Comparison of ENCODE assay signal across 13 cellular contexts in the genomic region with DNA sequence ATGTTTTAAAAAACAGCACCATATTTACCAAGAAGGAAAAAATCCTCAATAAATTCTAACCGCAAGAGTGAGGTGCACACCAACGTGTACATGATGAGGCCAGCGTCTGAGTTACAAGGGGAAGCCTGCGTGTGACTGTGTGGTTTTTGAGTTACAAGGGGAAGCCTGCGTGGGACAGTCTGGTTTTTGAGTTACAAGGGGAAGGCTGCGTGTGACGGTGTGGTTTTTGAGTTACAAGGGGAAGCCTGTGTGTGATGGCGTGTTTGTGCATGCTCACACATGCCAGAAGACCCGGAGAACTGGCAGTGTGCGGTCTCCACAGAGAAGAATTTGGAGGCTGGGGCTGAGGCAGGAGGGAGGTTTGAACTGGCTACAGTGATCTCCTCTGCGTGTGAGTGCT.
"Had no signal": no experiment of that assay in that cellular context is flagged by ENCODE, and none has a peak within 500 bp of the region (broad histone marks: within the 10 kb centered on the region; RNA-seq: fewer than 3 reads in every experiment).

No MANE protein-coding gene starts in this region.

- H3K4me1 ChIP-seq: adrenal gland, gastroesophageal sphincter, parathyroid adenoma had no signal

- DNase-seq: activated naive CD4-positive, alpha-beta T cell treated with anti-CD3 and anti-CD28 coated beads, Interleukin-2, amount 10 ng/mL, durations not matched to agents 7 days and 5 days; adrenal gland; central memory CD4-positive, alpha-beta T cell; effector memory CD4-positive, alpha-beta T cell; hippocampal formation; kidney glomerular epithelial cell; stimulated activated CD4-positive, alpha-beta T cell treated with anti-CD3 and anti-CD28 coated beads, Interleukin-4, amount 100 ng/mL, for 24 hours; transverse colon had no signal

- H3K9me3 ChIP-seq: adrenal gland had no signal

- H3K27ac Mint-ChIP-seq: activated naive CD4-positive, alpha-beta T cell treated with anti-CD3 and anti-CD28 coated beads, Interleukin-2, amount 10 ng/mL, durations not matched to agents 7 days and 5 days; activated T-helper 17 cell treated with anti-CD3 and anti-CD28 coated beads, Interleukin-2, amount 50 U/mL, for 72 hours; T-helper 2 cell treated with Interferon-gamma antibody and Interleukin-4, amounts not matched to agents 5 μg/mL and 100 μg/mL, for 36 hours had no signal

- H3K36me3 Mint-ChIP-seq: activated naive CD4-positive, alpha-beta T cell treated with anti-CD3 and anti-CD28 coated beads, Interleukin-2, amount 10 ng/mL, durations not matched to agents 7 days and 5 days had no signal

- H3K9me3 Mint-ChIP-seq: activated naive CD4-positive, alpha-beta T cell treated with anti-CD3 and anti-CD28 coated beads, Interleukin-2, amount 10 ng/mL, durations not matched to agents 7 days and 5 days; activated T-helper 17 cell treated with anti-CD3 and anti-CD28 coated beads, Interleukin-2, amount 50 U/mL, for 72 hours; T-helper 2 cell treated with Interferon-gamma antibody and Interleukin-4, amounts not matched to agents 5 μg/mL and 100 μg/mL, for 36 hours had no signal

- H3K4me3 Mint-ChIP-seq: activated naive CD4-positive, alpha-beta T cell treated with anti-CD3 and anti-CD28 coated beads, Interleukin-2, amount 10 ng/mL, durations not matched to agents 7 days and 5 days; activated T-helper 17 cell treated with anti-CD3 and anti-CD28 coated beads, Interleukin-2, amount 50 U/mL, for 72 hours; T-helper 2 cell treated with Interferon-gamma antibody and Interleukin-4, amounts not matched to agents 5 μg/mL and 100 μg/mL, for 36 hours had no signal

- H3K4me1 Mint-ChIP-seq: activated naive CD4-positive, alpha-beta T cell treated with anti-CD3 and anti-CD28 coated beads, Interleukin-2, amount 10 ng/mL, durations not matched to agents 7 days and 5 days; activated T-helper 17 cell treated with anti-CD3 and anti-CD28 coated beads, Interleukin-2, amount 50 U/mL, for 72 hours had no signal

- H3K79me2 ChIP-seq: parathyroid adenoma had no signal

- H3K36me3 ChIP-seq: adrenal gland, gastroesophageal sphincter, transverse colon had no signal

- H2AFZ ChIP-seq: parathyroid adenoma had no signal

- H3K4me3 ChIP-seq: adrenal gland, gastroesophageal sphincter, transverse colon had no signal

- H3K27ac ChIP-seq: adrenal gland, epithelial cell of prostate, gastroesophageal sphincter, parathyroid adenoma, transverse colon had no signal

- ATAC-seq: activated T-helper 17 cell treated with anti-CD3 and anti-CD28 coated beads, Interleukin-2, amount 50 U/mL, for 72 hours; gastroesophageal sphincter had no signal

- H3K27me3 ChIP-seq: adrenal gland had no signal
